Comparison of ENCODE assay signal across 8 cellular contexts in genomic region chr19:11964496-11964857, GRCh38. TPM values are rescaled to one million over a fixed set of nuclear protein-coding genes. Genes with fewer than 3 reads are reported as not detected.
A peak's percentile ranks its signal among the peaks of the same experiment; 100 is the strongest.
DNase-seq lines count a peak whose midpoint lies in the region; ATAC-seq and TF ChIP-seq lines count a peak whose summit lies in the region.

No MANE protein-coding gene starts in this region.

- no peaks in the 10 kb centered on the region for H3K4me1 ChIP-seq in aorta (ENCODE audit: control insufficient read depth in 1 of 2, insufficient read depth in 2 of 2, low read length in 2 of 2)

- peak overlapping the region; percentile 95 for H3K4me3 Mint-ChIP-seq in CD4-positive, alpha-beta T cell
- peak overlapping the region; percentile 97 for H3K4me3 Mint-ChIP-seq in memory B cell

- no peak for TF ChIP-seq POLR2A in GM18505 (IDR thresholded peaks at IDR 0.05; ENCODE audit: borderline replicate concordance, extremely low read depth, insufficient read depth, insufficient read length)

- H3K4me1 Mint-ChIP-seq in CD4-positive, alpha-beta T cell (ENCODE audit: low read depth) = peaks cover 27% of the 10 kb centered on the region
- H3K4me1 Mint-ChIP-seq in memory B cell = peaks cover 17% of the 10 kb centered on the region

- WGBS in aorta, 2 donors = 2 to 3% methylated on average over 8 of the region's 8 CpGs

- no peaks in the 10 kb centered on the region for H3K27me3 ChIP-seq in CD4-positive, alpha-beta T cell (ENCODE audit: control insufficient read depth, insufficient read depth, low read length)
- no peaks in the 10 kb centered on the region for H3K27me3 ChIP-seq in aorta (ENCODE audit: control insufficient read depth in 1 of 2, insufficient read depth in 2 of 2, low read length in 1 of 2)

- peak overlapping the region; percentile 71 for H3K27ac ChIP-seq in CD4-positive, alpha-beta T cell (ENCODE audit: low read depth, low read length)
- H3K27ac ChIP-seq in aorta (ENCODE audit: low read depth in 1 of 2, low read length in 2 of 2) = peak overlapping the region in 1 of 2 donors; percentile 48

- POLR2A ChIA-PET in CD4-positive, alpha-beta T cell (lab: Charles Lee) = interaction anchor here (0.8 to 2.8 kb wide), 9 partner anchors 11 to 827 kb away, joined by 3 to 61 read pairs (median 4); partner anchors contain the start of genes JUNB, ZNF136, ZNF20 and ZNF491

- DNase-seq in CD4-positive, alpha-beta T cell = peak in 1 of 10 experiments; percentile 2
- DNase-seq in cardiac fibroblast (ENCODE audit: low read depth in 2 of 2) (no peak), memory B cell (ENCODE audit: low spot score in 2 of 2) (no peak), aorta (peak; percentile 73 to 80), NCI-H1694 (lab: John Stamatoyannopoulos, UW) (no peak)

- H3K27me3 Mint-ChIP-seq in CD4-positive, alpha-beta T cell = no peaks in the 10 kb centered on the region
- no peaks in the 10 kb centered on the region for H3K27me3 Mint-ChIP-seq in memory B cell

- no peaks in the 10 kb centered on the region for H3K36me3 ChIP-seq in aorta (ENCODE audit: control insufficient read depth in 1 of 2, insufficient read depth in 2 of 2, low read length in 1 of 2)

- intact Hi-C loops in CD4-positive, alpha-beta T cell (cut with DNase I, micrococcal nuclease) = loop anchor here (1.0 to 10.0 kb wide), 7 partner anchors 24 to 177 kb away; partner anchors contain the start of gene ZNF878 (in 1 of the 2)
- intact Hi-C loops in aorta (cut with DNase I) = loop anchor here (1.0 to 5.0 kb wide), 3 partner anchors 23 to 176 kb away; partner anchors contain the start of genes ZNF20 (in 1 of the 2) and ZNF878 (in 1 of the 2)

- peak; percentile 11 for ATAC-seq in CD4-positive, alpha-beta T cell (ENCODE audit: poor library complexity)
- peak; percentile 15 for ATAC-seq in HG03571 (IDR thresholded peaks at IDR 0.05; ENCODE audit: unreplicated experiment)
- no peak for ATAC-seq in memory B cell (ENCODE audit: low read depth)
- ATAC-seq in aorta (ENCODE audit: low FRiP score) = peak; percentile 75
- no peak for ATAC-seq in GM18505 (IDR thresholded peaks at IDR 0.05; ENCODE audit: unreplicated experiment)
- ATAC-seq in GM21737 (IDR thresholded peaks at IDR 0.05; ENCODE audit: unreplicated experiment) = no peak

- CTCF ChIA-PET in CD4-positive, alpha-beta T cell (lab: Charles Lee) = interaction anchor here (0.6 to 4.1 kb wide), 11 partner anchors 21 to 299 kb away, joined by 3 to 69 read pairs (median 4); partner anchors contain the start of genes ZNF20 and ZNF878

- no peaks in the 10 kb centered on the region for H3K9me3 Mint-ChIP-seq in CD4-positive, alpha-beta T cell
- no peaks in the 10 kb centered on the region for H3K9me3 Mint-ChIP-seq in memory B cell

- H3K27ac Mint-ChIP-seq in CD4-positive, alpha-beta T cell = peak overlapping the region; percentile 88
- H3K27ac Mint-ChIP-seq in memory B cell = peak overlapping the region; percentile 89

- H3K36me3 Mint-ChIP-seq in CD4-positive, alpha-beta T cell (ENCODE audit: low read depth) = peaks cover 19% of the 10 kb centered on the region
- peaks cover 12% of the 10 kb centered on the region for H3K36me3 Mint-ChIP-seq in memory B cell

- peak overlapping the region; percentile 66 to 71 for H3K4me3 ChIP-seq in cardiac fibroblast (replicated peaks in 1 of 2; ENCODE audit: low read depth in 2 of 2, low read length in 2 of 2)
- no peak overlapping the region for H3K4me3 ChIP-seq in aorta (ENCODE audit: low read length in 2 of 2)

- H3K9me3 ChIP-seq in CD4-positive, alpha-beta T cell (ENCODE audit: control insufficient read depth, low read length) = no peaks in the 10 kb centered on the region
- no peaks in the 10 kb centered on the region for H3K9me3 ChIP-seq in aorta (ENCODE audit: control insufficient read depth, low read length)

- TF ChIP-seq CTCF in CD4-positive, alpha-beta T cell (IDR thresholded peaks at IDR 0.05) = no peak
- peak; percentile 33 for TF ChIP-seq CTCF in cardiac fibroblast (IDR thresholded peaks at IDR 0.05; ENCODE audit: low read depth, low read length)

RNA-seq across cellular contexts. Expression of gene ZNF763, which starts 0.4 kb away (rescaled TPM):
- total RNA-seq in CD4-positive, alpha-beta T cell = 1 to 10 TPM; 2.5 to 2.9 TPM
- total RNA-seq in aorta = 1 to 10 TPM; 1.9 to 5.1 TPM
- 1 to 10 TPM; 3.1 to 3.3 TPM for polyA plus RNA-seq in aorta

RNA-seq across cellular contexts. Expression of gene ZNF700, which starts 39.6 kb away (rescaled TPM):
- total RNA-seq in CD4-positive, alpha-beta T cell = 10 to 100 TPM; 13.2 to 14.5 TPM
- 10 to 100 TPM; 11.6 to 19.2 TPM for total RNA-seq in aorta
- 10 to 100 TPM in 1 of 2 donors, 1 to 10 TPM in 1; 3.8 to 13.8 TPM for polyA plus RNA-seq in aorta

Comparison
In these comparisons a context has a peak if more than half of its experiments do, and no peak if none do; other contexts are left out.
1. ATAC-seq: peak in CD4-positive, alpha-beta T cell (single experiment), HG03571 (single experiment) and aorta (single experiment); none in memory B cell (single experiment), GM18505 (single experiment) and GM21737 (single experiment).
2. DNase-seq: peak in aorta (2 of 2); none in cardiac fibroblast (0 of 2), memory B cell (0 of 2) and NCI-H1694 (single experiment).
3. H3K4me3 ChIP-seq: peak in cardiac fibroblast (2 of 2); none in aorta (0 of 2).